ENCODE assay signal across 24 cellular contexts in genomic region chr7:75579899-75580298, GRCh38.
DNase-seq lines count a peak whose midpoint lies in the region; ATAC-seq, FAIRE-seq and TF ChIP-seq lines count a peak whose summit lies in the region.
"Had no signal": no experiment of that assay in that cellular context is flagged by ENCODE, and none has a peak within 500 bp of the region (broad histone marks: within the 10 kb centered on the region; RNA-seq: fewer than 3 reads in every experiment).

No MANE protein-coding gene starts in this region.

- H3K4me1 Mint-ChIP-seq in H9: no peaks in the 10 kb centered on the region
- H3K4me1 Mint-ChIP-seq in activated naive CD4-positive, alpha-beta T cell treated with anti-CD3 and anti-CD28 coated beads for 36 hours (ENCODE audit: low read depth): no peaks in the 10 kb centered on the region
- H3K4me1 Mint-ChIP-seq: CD8-positive, alpha-beta memory T cell had no signal

- no peaks in the 10 kb centered on the region for H3K79me1 ChIP-seq in H9 (ENCODE audit: insufficient read depth, low read depth, low read length, poor library complexity, severe bottlenecking)
- H3K79me1 ChIP-seq in H1 (ENCODE audit: low read depth, low read length): no peaks in the 10 kb centered on the region

- no peak for FAIRE-seq in H1 (lab: Jason Lieb, UNC)
- FAIRE-seq: A204.1, GM12878, HepG2, HTR-8/SVneo had no signal

- H3K4ac ChIP-seq in H9 (ENCODE audit: low read depth, low read length) (no peak overlapping the region), H1 (replicated peaks; ENCODE audit: insufficient read length, low read depth, low read length) (no peak overlapping the region)

- H3K27ac ChIP-seq in H9 (ENCODE audit: insufficient read length, low read depth, low read length) (no peak overlapping the region), HUES6 (ENCODE audit: low read depth, low read length) (no peak overlapping the region), H1 (ENCODE audit: low read depth, low read length) (no peak overlapping the region), lower lobe of right lung (peak overlapping the region; percentile 31), vagina (no peak overlapping the region)

- no peak overlapping the region for H2AK5ac ChIP-seq in H9 (ENCODE audit: insufficient read length, low read length)
- no peak overlapping the region for H2AK5ac ChIP-seq in H1 (ENCODE audit: low read depth, low read length)

- H3K4me1 ChIP-seq in H9 (ENCODE audit: insufficient read depth, low read length) (no peaks in the 10 kb centered on the region), HUES6 (ENCODE audit: control insufficient read depth, insufficient read depth, low read length) (no peaks in the 10 kb centered on the region), H1 (replicated peaks in 1 of 4; ENCODE audit: control insufficient read depth in 3 of 4, insufficient read depth in 4 of 4, low read length in 3 of 4) (no peaks in the 10 kb centered on the region), lower lobe of right lung (no peaks in the 10 kb centered on the region), vagina (no peaks in the 10 kb centered on the region)
- H3K4me1 ChIP-seq: HAP-1 had no signal

- peak overlapping the region in 2 of 3 experiments; percentile 59 to 85; a peak in 2 of 7 replicates for H3K27ac Mint-ChIP-seq in H9
- H3K27ac Mint-ChIP-seq in activated naive CD4-positive, alpha-beta T cell treated with anti-CD3 and anti-CD28 coated beads for 36 hours: no peak overlapping the region
- H3K27ac Mint-ChIP-seq: CD4-positive, CD25-positive, alpha-beta regulatory T cell had no signal

- no peak overlapping the region for H4K91ac ChIP-seq in H9 (ENCODE audit: insufficient read length, low read depth, low read length)
- no peak overlapping the region for H4K91ac ChIP-seq in H1 (replicated peaks; ENCODE audit: insufficient read length, low read length)

- H2BK12ac ChIP-seq in H9 (ENCODE audit: insufficient read length, low read depth, low read length) (no peak overlapping the region), H1 (ENCODE audit: low read depth, low read length) (no peak overlapping the region)

- H3K36me3 Mint-ChIP-seq in H9 (ENCODE audit: insufficient read depth in 1 of 3, low read depth in 3 of 3): peaks cover 51 to 88% (median 72%) of the 10 kb centered on the region in 3 experiments
- no peaks in the 10 kb centered on the region for H3K36me3 Mint-ChIP-seq in activated naive CD4-positive, alpha-beta T cell treated with anti-CD3 and anti-CD28 coated beads for 36 hours (ENCODE audit: low read depth)

- H2BK5ac ChIP-seq in H9 (ENCODE audit: insufficient read length, low read length) (no peak overlapping the region), H1 (ENCODE audit: low read depth, low read length) (0 out of 2 replicates have a peak overlapping the region, but pooled peaks have one; percentile 24)

- CTCF ChIA-PET in H1 (lab: Charles Lee; ENCODE audit: partially characterized antibody): interaction anchor here (0.6 to 1.1 kb wide), 2 partner anchors 11 to 177 kb away, joined by 3 to 4 read pairs; no protein-coding TSS in a partner anchor
- CTCF ChIA-PET in activated naive CD4-positive, alpha-beta T cell treated with anti-CD3 and anti-CD28 coated beads for 36 hours (lab: Charles Lee): no interaction called here

- intact Hi-C loops in lower lobe of right lung (cut with DNase I): no loop called here
- intact Hi-C loops in vagina (cut with DNase I): no loop called here
- intact Hi-C loops in activated naive CD4-positive, alpha-beta T cell treated with anti-CD3 and anti-CD28 coated beads for 36 hours (cut with micrococcal nuclease): no loop called here

- no peaks in the 10 kb centered on the region for H3K27me3 ChIP-seq in H9 (ENCODE audit: insufficient read depth, low read length)
- no peaks in the 10 kb centered on the region for H3K27me3 ChIP-seq in HUES6 (ENCODE audit: control insufficient read depth, insufficient read depth, low read length)
- no peaks in the 10 kb centered on the region for H3K27me3 ChIP-seq in H1 (replicated peaks in 1 of 4; ENCODE audit: control insufficient read depth in 3 of 4, extremely low read depth in 1 of 4, insufficient read depth in 3 of 4, low read length in 3 of 4)
- no peaks in the 10 kb centered on the region for H3K27me3 ChIP-seq in lower lobe of right lung (ENCODE audit: low read depth)
- H3K27me3 ChIP-seq in vagina: no peaks in the 10 kb centered on the region
- H3K27me3 ChIP-seq: BE2C had no signal

- TF ChIP-seq EP300 in H1 (IDR thresholded peaks at IDR 0.05; ENCODE audit: borderline replicate concordance in 1 of 2, low read depth in 2 of 2, low read length in 2 of 2): no peak

- no peak for TF ChIP-seq CTCF in H9 (conservative IDR thresholded peaks at IDR 0.05)
- TF ChIP-seq CTCF in H1 (IDR thresholded peaks at IDR 0.05; ENCODE audit: control extremely low read depth in 1 of 3, insufficient read depth in 1 of 3, low read depth in 1 of 3, low read length in 3 of 3): no peak
- TF ChIP-seq CTCF in lower lobe of right lung (IDR thresholded peaks at IDR 0.05): no peak
- no peak for TF ChIP-seq CTCF in vagina (IDR thresholded peaks at IDR 0.05)

- H3T11ph ChIP-seq in H9 (ENCODE audit: low read length): no peak overlapping the region

- H3K56ac ChIP-seq in H9 (ENCODE audit: insufficient read length, low read depth, low read length): no peak overlapping the region
- H3K56ac ChIP-seq in H1 (replicated peaks; ENCODE audit: insufficient read length, low read depth, low read length): no peak overlapping the region

- no peak overlapping the region for H3K14ac ChIP-seq in H9 (ENCODE audit: insufficient read depth, low read length)
- H3K14ac ChIP-seq in H1 (ENCODE audit: insufficient read length): no peak overlapping the region

- POLR2A ChIA-PET in H1 (lab: Charles Lee; ENCODE audit: partially characterized antibody): no interaction called here

- DNase-seq in H9 (no peak), H1 (ENCODE audit: low read depth in 1 of 2, low spot score in 2 of 2) (no peak), lower lobe of right lung (no peak), vagina (ENCODE audit: extremely low spot score in 2 of 2) (no peak), foreskin melanocyte (no peak)
- DNase-seq in activated naive CD4-positive, alpha-beta T cell treated with anti-CD3 and anti-CD28 coated beads for 36 hours: no peak
- DNase-seq: ACHN; BE2C; C1 segment of cervical spinal cord; CD4-positive, CD25-positive, alpha-beta regulatory T cell; CD8-positive, alpha-beta memory T cell; COR-L47; DMS 273 treated with DMSO at 0.1 percent for 48 hours; DMS53; DND-41; EL; GOT3 had no signal

- H4K5ac ChIP-seq in H9 (ENCODE audit: insufficient read length, low read depth, low read length) (no peak overlapping the region), H1 (ENCODE audit: insufficient read length, low read depth, low read length) (no peak overlapping the region)

- H3K4me2 ChIP-seq in H9 (ENCODE audit: insufficient read depth, insufficient read length, low read length): no peak overlapping the region
- no peak overlapping the region for H3K4me2 ChIP-seq in H1 (ENCODE audit: insufficient read depth in 1 of 2, low read depth in 2 of 2, low read length in 2 of 2)

- H3K23me2 ChIP-seq in H9 (ENCODE audit: insufficient read length, low read depth, low read length, poor library complexity, severe bottlenecking) (no peaks in the 10 kb centered on the region), H1 (ENCODE audit: low read depth, low read length) (no peaks in the 10 kb centered on the region)

- H2AFZ ChIP-seq in H9 (ENCODE audit: low read length) (no peak overlapping the region), H1 (ENCODE audit: low read length) (no peak overlapping the region)

- no peaks in the 10 kb centered on the region for H4K20me1 ChIP-seq in H9 (ENCODE audit: control insufficient read depth, insufficient read depth, insufficient read length)
- H4K20me1 ChIP-seq in H1 (replicated peaks in 1 of 2; ENCODE audit: control insufficient read depth in 1 of 2, insufficient read depth in 2 of 2, low read length in 2 of 2): peaks cover 3 to 5% of the 10 kb centered on the region in 2 experiments

- H2BK20ac ChIP-seq in H9 (ENCODE audit: low read depth, low read length, poor library complexity, severe bottlenecking) (no peak overlapping the region), H1 (ENCODE audit: low read length) (no peak overlapping the region)

- no peak overlapping the region for H3K4me3 Mint-ChIP-seq in H9
- no peak overlapping the region for H3K4me3 Mint-ChIP-seq in activated naive CD4-positive, alpha-beta T cell treated with anti-CD3 and anti-CD28 coated beads for 36 hours
- H3K4me3 Mint-ChIP-seq: CD4-positive, CD25-positive, alpha-beta regulatory T cell; CD8-positive, alpha-beta memory T cell had no signal

- H3K36me3 ChIP-seq in HUES6 (ENCODE audit: control insufficient read depth, insufficient read depth, low read length) (peaks cover 86% of the 10 kb centered on the region), H1 (ENCODE audit: control insufficient read depth in 2 of 4, insufficient read depth in 4 of 4, low read length in 3 of 4) (peaks cover 14 to 65% (median 38%) of the 10 kb centered on the region in 4 experiments; a peak in 7 of 8 replicates), lower lobe of right lung (peaks cover 97% of the 10 kb centered on the region), vagina (peaks cover 0 to 18% of the 10 kb centered on the region in 2 donors)
- H3K36me3 ChIP-seq: BE2C had no signal

- no peaks in the 10 kb centered on the region for H3K79me2 ChIP-seq in H9 (ENCODE audit: insufficient read depth, low read length)
- no peaks in the 10 kb centered on the region for H3K79me2 ChIP-seq in H1 (ENCODE audit: control insufficient read depth in 1 of 2, insufficient read depth in 2 of 2, low read length in 2 of 2)

- WGBS in H9 (ENCODE audit: extremely low coverage, insufficient read length, low lambda C conversion rate): no CpG with 5 or more reads among the region's 6 CpGs
- WGBS in H1 (ENCODE audit: extremely low coverage in 1 of 2, insufficient coverage in 1 of 2, insufficient read length in 1 of 2, insufficient replicate concordance in 2 of 2, low coverage in 1 of 2, low lambda C conversion rate in 2 of 2, missing lambda C conversion rate in 1 of 2), 2 experiments: 88% methylated on average over 6 of the region's 6 CpGs; no CpG with 5 or more reads in 1 of the 2 experiments

- no peaks in the 10 kb centered on the region for H3K9me3 Mint-ChIP-seq in H9
- no peaks in the 10 kb centered on the region for H3K9me3 Mint-ChIP-seq in activated naive CD4-positive, alpha-beta T cell treated with anti-CD3 and anti-CD28 coated beads for 36 hours
- H3K9me3 Mint-ChIP-seq: CD4-positive, CD25-positive, alpha-beta regulatory T cell; CD8-positive, alpha-beta memory T cell had no signal

- H3K9ac ChIP-seq in H9 (ENCODE audit: extremely low read depth, insufficient read length, low read length) (no peak overlapping the region), HUES6 (ENCODE audit: low read length) (peak overlapping the region; percentile 20), H1 (replicated peaks in 1 of 4; ENCODE audit: extremely low read depth in 1 of 4, low read depth in 3 of 4, low read length in 3 of 4) (no peak overlapping the region)

- no peak overlapping the region for H3K18ac ChIP-seq in H9 (ENCODE audit: insufficient read length, low read depth, low read length)
- H3K18ac ChIP-seq in H1 (ENCODE audit: extremely low read depth, low read length): no peak overlapping the region

- H4K8ac ChIP-seq in H9 (replicated peaks; ENCODE audit: insufficient read length, low read depth, low read length) (no peak overlapping the region), H1 (ENCODE audit: extremely low read depth, insufficient read depth, low read length) (no peak overlapping the region)

- TF ChIP-seq POLR2A in H1 (IDR thresholded peaks at IDR 0.05; ENCODE audit: control extremely low read depth in 1 of 2, low read depth in 2 of 2, low read length in 2 of 2): no peak
- TF ChIP-seq POLR2A in vagina (IDR thresholded peaks at IDR 0.05): no peak

- H3K9me3 ChIP-seq in H9 (ENCODE audit: control insufficient read depth, low read depth, low read length): no peaks in the 10 kb centered on the region
- no peaks in the 10 kb centered on the region for H3K9me3 ChIP-seq in HUES6 (ENCODE audit: control insufficient read depth, insufficient read depth, low read depth, low read length)
- no peaks in the 10 kb centered on the region for H3K9me3 ChIP-seq in H1 (ENCODE audit: insufficient read depth in 2 of 2, low read depth in 1 of 2, low read length in 1 of 2)
- no peaks in the 10 kb centered on the region for H3K9me3 ChIP-seq in lower lobe of right lung
- no peaks in the 10 kb centered on the region for H3K9me3 ChIP-seq in vagina
- H3K9me3 ChIP-seq: BE2C, HAP-1 had no signal

- H2BK120ac ChIP-seq in H9 (ENCODE audit: low read depth, low read length, poor library complexity, severe bottlenecking) (no peak overlapping the region), H1 (replicated peaks; ENCODE audit: low read depth, low read length) (no peak overlapping the region)

- H2BK15ac ChIP-seq in H9 (ENCODE audit: low read depth, low read length) (no peak overlapping the region), H1 (ENCODE audit: low read length) (no peak overlapping the region)

- ATAC-seq in lower lobe of right lung: peak in 1 of 2 donors; percentile 43
- ATAC-seq in HG02885 (IDR thresholded peaks at IDR 0.05; ENCODE audit: poor library complexity, unreplicated experiment): no peak
- ATAC-seq: GM12878, HepG2 had no signal

- H3K4me3 ChIP-seq in HUES6 (ENCODE audit: low read depth, low read length) (no peak overlapping the region), H1 (ENCODE audit: extremely low read depth in 1 of 4, insufficient read depth in 2 of 4, low read depth in 3 of 4, low read length in 4 of 4) (no peak overlapping the region), lower lobe of right lung (no peak overlapping the region), vagina (no peak overlapping the region)
- H3K4me3 ChIP-seq: GM12878, HAP-1 had no signal

- TF ChIP-seq RAD21 in H1 (IDR thresholded peaks at IDR 0.05 in 1 of 2, conservative IDR thresholded peaks at IDR 0.05 in 1 of 2; ENCODE audit: low read depth in 2 of 2, low read length in 2 of 2): no peak

- no peaks in the 10 kb centered on the region for H3K27me3 Mint-ChIP-seq in H9 (ENCODE audit: low read depth)
- H3K27me3 Mint-ChIP-seq in activated naive CD4-positive, alpha-beta T cell treated with anti-CD3 and anti-CD28 coated beads for 36 hours (ENCODE audit: low read depth): no peaks in the 10 kb centered on the region
- H3K27me3 Mint-ChIP-seq: CD4-positive, CD25-positive, alpha-beta regulatory T cell; CD8-positive, alpha-beta memory T cell had no signal

- H3K23ac ChIP-seq in H9 (ENCODE audit: insufficient read length, low read depth, low read length): no peak overlapping the region
- H3K23ac ChIP-seq in H1 (ENCODE audit: insufficient read length): no peak overlapping the region
